Comparison of ENCODE assay signal across 21 cellular contexts in the genomic region with DNA sequence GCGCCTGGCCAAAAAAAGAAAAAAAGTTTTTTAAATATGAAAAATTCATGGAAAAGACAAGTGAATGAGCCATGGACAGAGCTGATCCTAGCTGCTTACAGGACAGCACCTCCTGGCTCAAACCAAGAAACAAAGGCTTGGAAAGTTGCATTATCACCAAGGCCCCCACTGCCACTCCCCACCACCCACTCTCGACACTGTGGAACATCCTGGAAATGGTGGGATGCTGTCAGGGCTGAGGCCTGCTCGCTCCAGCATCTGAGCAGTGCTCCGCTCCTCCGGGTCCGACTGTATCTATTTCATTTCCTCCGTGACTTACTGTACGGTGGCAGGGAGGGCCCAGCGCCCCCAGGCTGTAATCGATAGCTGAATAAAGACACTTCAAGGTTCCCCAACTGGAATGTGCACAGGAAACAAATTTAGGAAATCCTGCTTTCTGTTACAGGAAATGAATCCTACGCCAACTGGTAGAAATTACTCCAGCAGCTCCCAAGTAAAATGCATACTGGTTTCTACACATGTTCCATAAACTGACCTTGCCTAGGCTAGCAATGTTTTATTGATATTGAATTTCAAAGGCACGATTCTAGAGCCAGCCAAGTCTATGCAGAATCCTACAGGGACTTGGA.
DNase-seq lines count a peak whose midpoint lies in the region; ATAC-seq, FAIRE-seq and TF ChIP-seq lines count a peak whose summit lies in the region.
"Had no signal": no experiment of that assay in that cellular context is flagged by ENCODE, and none has a peak within 500 bp of the region (broad histone marks: within the 10 kb centered on the region; RNA-seq: fewer than 3 reads in every experiment).

No MANE protein-coding gene starts in this region.

- TF ChIP-seq POLR2A in endothelial cell of umbilical vein (IDR thresholded peaks at IDR 0.05; ENCODE audit: low read depth, low read length), result peak; percentile 46

- dilution Hi-C loops in endothelial cell of umbilical vein (cut with MboI; ENCODE audit: extremely low pct_ligation_motif_present, low sequenced_read_pairs), result no loop called here

- H3K9me2 ChIP-seq in Loucy (replicated peaks; ENCODE audit: low read depth, low read length), result no peaks in the 10 kb centered on the region

- H3K79me2 ChIP-seq in Loucy (ENCODE audit: insufficient read depth, low read length) (peaks cover 63% of the 10 kb centered on the region), endothelial cell of umbilical vein (ENCODE audit: control insufficient read depth, insufficient read depth, low read length) (no peaks in the 10 kb centered on the region)

- intact Hi-C loops in endothelial cell of umbilical vein (cut with micrococcal nuclease) (loop anchor here (1.0 to 5.0 kb wide), 3 partner anchors 9 to 115 kb away; a partner anchor contains a TSS), upper lobe of right lung (cut with DNase I) (no loop called here)

- H2AFZ ChIP-seq in Loucy (ENCODE audit: low read length) (no peak overlapping the region), endothelial cell of umbilical vein (ENCODE audit: low read depth, low read length) (peak overlapping the region; percentile 27)

- TF ChIP-seq CTCF in Loucy (conservative IDR thresholded peaks at IDR 0.05; ENCODE audit: low read length), result no peak
- TF ChIP-seq CTCF in endothelial cell of umbilical vein (IDR thresholded peaks at IDR 0.05; ENCODE audit: extremely low read depth in 1 of 2, insufficient read depth in 1 of 2, low read depth in 1 of 2, low read length in 2 of 2), result no peak
- TF ChIP-seq CTCF in nephron progenitor cell (IDR thresholded peaks at IDR 0.05), result no peak
- no peak for TF ChIP-seq CTCF in upper lobe of right lung (IDR thresholded peaks at IDR 0.05)

- H3K4me3 ChIP-seq in Loucy (ENCODE audit: low read length, poor library complexity, severe bottlenecking) (no peak overlapping the region), endothelial cell of umbilical vein (replicated peaks in 1 of 3; ENCODE audit: insufficient read depth in 1 of 3, low read depth in 1 of 3, low read length in 3 of 3) (peak overlapping the region in 1 of 3 experiments; percentile 29), upper lobe of right lung (no peak overlapping the region)
- H3K4me3 ChIP-seq: adrenal gland, esophagus squamous epithelium, lung had no signal

- ATAC-seq in upper lobe of right lung (no peak), GM19467 (IDR thresholded peaks at IDR 0.05; ENCODE audit: unreplicated experiment) (no peak), GM18873 (IDR thresholded peaks at IDR 0.05; ENCODE audit: low FRiP score, unreplicated experiment) (no peak), GM19324 (IDR thresholded peaks at IDR 0.05; ENCODE audit: low FRiP score, unreplicated experiment) (no peak)
- ATAC-seq: activated T-cell treated with anti-CD3 and anti-CD28 coated beads, Interleukin-2, amount 50 U/mL, for 4 hours; stimulated activated naive B cell treated with anti-CD40 and anti-IgM and Interleukin-4, amounts not matched to agents 10 μg/mL and 1 μg/mL and 100 μg/mL, for 72 hours had no signal

- DNase-seq in endothelial cell of umbilical vein (ENCODE audit: low read depth, low spot score), result peak; percentile 76
- no peak for DNase-seq in nephron progenitor cell
- DNase-seq in upper lobe of right lung, result no peak
- DNase-seq: activated T-cell treated with anti-CD3 and anti-CD28 coated beads, Interleukin-2, amount 50 U/mL, for 4 hours; adrenal gland; brain microvascular endothelial cell; CD8-positive, alpha-beta memory T cell; esophagus squamous epithelium; GOT3; NCI-H1694; NCI-H2171 treated with DMSO at 0.1 percent for 48 hours; stimulated activated CD4-positive, alpha-beta T cell treated with anti-CD3 and anti-CD28 coated beads, Interleukin-2, amount 100 ng/mL, for 48 hours; stimulated activated naive B cell treated with anti-CD40 and anti-IgM and Interleukin-4, amounts not matched to agents 10 μg/mL and 1 μg/mL and 100 μg/mL, for 72 hours had no signal

- CTCF ChIA-PET in endothelial cell of umbilical vein (lab: Charles Lee), result interaction anchor here (0.9 to 1.3 kb wide), 7 partner anchors 9 to 409 kb away, joined by 3 to 11 read pairs (median 4); no protein-coding TSS in a partner anchor

- H3K4me2 ChIP-seq in Loucy (ENCODE audit: low read depth, low read length, poor library complexity, severe bottlenecking) (peak overlapping the region; percentile 11), endothelial cell of umbilical vein (ENCODE audit: insufficient read depth, low read length) (peak overlapping the region; percentile 31)
- H3K4me2 ChIP-seq: KMS-11 had no signal

- H3K27ac Mint-ChIP-seq in nephron progenitor cell, result peak overlapping the region; percentile 75
- H3K27ac Mint-ChIP-seq: CD8-positive, alpha-beta memory T cell; T-helper 1 cell treated with Interleukin-12 subunit alpha and Interleukin-12 subunit beta and Interleukin-4 antibody, amounts not matched to agents 30 μg/mL and 1 μg/mL, for 36 hours had no signal

- peaks cover 40% of the 10 kb centered on the region for H3K36me3 Mint-ChIP-seq in nephron progenitor cell (ENCODE audit: low read depth)
- H3K36me3 Mint-ChIP-seq: stimulated activated naive B cell treated with anti-CD40 and anti-IgM and Interleukin-4, amounts not matched to agents 10 μg/mL and 1 μg/mL and 100 μg/mL, for 72 hours had no signal

- peak; percentile 93 for FAIRE-seq in endothelial cell of umbilical vein (lab: Jason Lieb, UNC)
- FAIRE-seq: islet of Langerhans had no signal

- H3K9me3 ChIP-seq in Loucy (ENCODE audit: insufficient read depth, low read depth, low read length) (no peaks in the 10 kb centered on the region), endothelial cell of umbilical vein (replicated peaks; ENCODE audit: control insufficient read depth, insufficient read depth, low read length) (no peaks in the 10 kb centered on the region), upper lobe of right lung (no peaks in the 10 kb centered on the region)
- H3K9me3 ChIP-seq: adrenal gland, esophagus squamous epithelium had no signal

- no peaks in the 10 kb centered on the region for H3K9me3 Mint-ChIP-seq in nephron progenitor cell
- H3K9me3 Mint-ChIP-seq: activated T-cell treated with anti-CD3 and anti-CD28 coated beads, Interleukin-2, amount 50 U/mL, for 4 hours; CD8-positive, alpha-beta memory T cell; stimulated activated naive B cell treated with anti-CD40 and anti-IgM and Interleukin-4, amounts not matched to agents 10 μg/mL and 1 μg/mL and 100 μg/mL, for 72 hours; T-helper 1 cell treated with Interleukin-12 subunit alpha and Interleukin-12 subunit beta and Interleukin-4 antibody, amounts not matched to agents 30 μg/mL and 1 μg/mL, for 36 hours had no signal

- H3K36me3 ChIP-seq in Loucy (ENCODE audit: insufficient read depth, low read length), result peaks cover 75% of the 10 kb centered on the region
- H3K36me3 ChIP-seq in endothelial cell of umbilical vein (ENCODE audit: control insufficient read depth in 2 of 2, extremely low read depth in 1 of 2, insufficient read depth in 2 of 2, low read length in 2 of 2), result peaks cover 0 to 4% of the 10 kb centered on the region in 2 experiments
- H3K36me3 ChIP-seq in upper lobe of right lung, result peaks cover 9% of the 10 kb centered on the region

- POLR2A ChIA-PET in endothelial cell of umbilical vein (lab: Charles Lee), result interaction anchor here (0.5 to 1.0 kb wide), 2 partner anchors 9 to 721 kb away, joined by 3 to 6 read pairs; a partner anchor contains a TSS

- no TSS peak for BruUV-seq in endothelial cell of umbilical vein (replicated peaks; lab: Mats Ljungman, UMichigan)

- no peaks in the 10 kb centered on the region for H3K27me3 Mint-ChIP-seq in nephron progenitor cell (ENCODE audit: low read depth, poor library complexity)
- H3K27me3 Mint-ChIP-seq: stimulated activated naive B cell treated with anti-CD40 and anti-IgM and Interleukin-4, amounts not matched to agents 10 μg/mL and 1 μg/mL and 100 μg/mL, for 72 hours had no signal

- H4K20me1 ChIP-seq in Loucy (ENCODE audit: insufficient read depth, low read length, poor library complexity, severe bottlenecking) (peaks cover 12% of the 10 kb centered on the region), endothelial cell of umbilical vein (replicated peaks; ENCODE audit: control insufficient read depth, extremely low read depth, insufficient read depth, low read length) (no peaks in the 10 kb centered on the region)

- H3K27me3 ChIP-seq in Loucy (ENCODE audit: insufficient read depth, low read length, poor library complexity, severe bottlenecking) (no peaks in the 10 kb centered on the region), endothelial cell of umbilical vein (ENCODE audit: control insufficient read depth in 2 of 2, insufficient read depth in 2 of 2, low read length in 2 of 2) (no peaks in the 10 kb centered on the region), upper lobe of right lung (no peaks in the 10 kb centered on the region)
- H3K27me3 ChIP-seq: adrenal gland, brain microvascular endothelial cell, esophagus squamous epithelium had no signal

- H3K27ac ChIP-seq in endothelial cell of umbilical vein (ENCODE audit: insufficient read depth, low read depth, low read length) (peak overlapping the region; percentile 97), upper lobe of right lung (peak overlapping the region; percentile 3)
- H3K27ac ChIP-seq: adrenal gland, brain microvascular endothelial cell, KMS-11 had no signal

- H3K4me1 Mint-ChIP-seq in nephron progenitor cell, result peaks cover 42% of the 10 kb centered on the region

- H3K9ac ChIP-seq in Loucy (ENCODE audit: low read depth, low read length, poor library complexity, severe bottlenecking) (no peak overlapping the region), endothelial cell of umbilical vein (replicated peaks; ENCODE audit: extremely low read depth, insufficient read depth, low read length) (peak overlapping the region; percentile 68)
- H3K9ac ChIP-seq: KMS-11 had no signal

- H3K4me1 ChIP-seq in Loucy (ENCODE audit: insufficient read depth, low read length, poor library complexity, severe bottlenecking), result peaks cover 18% of the 10 kb centered on the region
- H3K4me1 ChIP-seq in endothelial cell of umbilical vein (ENCODE audit: control insufficient read depth, extremely low read depth, insufficient read depth, low read length), result peaks cover 24% of the 10 kb centered on the region
- H3K4me1 ChIP-seq in upper lobe of right lung, result peaks cover 12% of the 10 kb centered on the region
- H3K4me1 ChIP-seq: adrenal gland had no signal

- no peaks in the 10 kb centered on the region for H3F3A ChIP-seq in Loucy (ENCODE audit: low read depth)

- no peak overlapping the region for H3K4me3 Mint-ChIP-seq in nephron progenitor cell
- H3K4me3 Mint-ChIP-seq: activated T-cell treated with anti-CD3 and anti-CD28 coated beads, Interleukin-2, amount 50 U/mL, for 4 hours; CD8-positive, alpha-beta memory T cell; stimulated activated naive B cell treated with anti-CD40 and anti-IgM and Interleukin-4, amounts not matched to agents 10 μg/mL and 1 μg/mL and 100 μg/mL, for 72 hours; T-helper 1 cell treated with Interleukin-12 subunit alpha and Interleukin-12 subunit beta and Interleukin-4 antibody, amounts not matched to agents 30 μg/mL and 1 μg/mL, for 36 hours had no signal

- no peaks in the 10 kb centered on the region for H3K9me1 ChIP-seq in endothelial cell of umbilical vein (replicated peaks; ENCODE audit: control insufficient read depth, extremely low read depth, insufficient read depth, low read length)
